Comparison of ENCODE assay signal across 8 cellular contexts in genomic region chr20:37042986-37043972, GRCh38. TPM values are rescaled to one million over a fixed set of nuclear protein-coding genes. Genes with fewer than 3 reads are reported as not detected.
DNase-seq lines count a peak whose midpoint lies in the region; ATAC-seq and TF ChIP-seq lines count a peak whose summit lies in the region.

No MANE protein-coding gene starts in this region.

- H3K27me3 ChIP-seq in GM06990 (replicated peaks; ENCODE audit: control insufficient read depth, insufficient read depth, low read length) = no peaks in the 10 kb centered on the region

- peak overlapping the region; percentile 66 to 85 for H3K27ac Mint-ChIP-seq in activated naive CD4-positive, alpha-beta T cell treated with anti-CD3 and anti-CD28 coated beads, Interleukin-2, amount 50 U/mL, for 72 hours
- no peak overlapping the region for H3K27ac Mint-ChIP-seq in endothelial cell (ENCODE audit: unreplicated experiment)

- no peaks in the 10 kb centered on the region for H3K4me1 Mint-ChIP-seq in endothelial cell (ENCODE audit: unreplicated experiment)

- intact Hi-C loops in Right ventricle myocardium superior (cut with DNase I) = no loop called here

- TF ChIP-seq CTCF in GM06990 (IDR thresholded peaks at IDR 0.05; ENCODE audit: insufficient read depth, low read length, poor library complexity, severe bottlenecking) (no peak), endothelial cell (IDR thresholded peaks at IDR 0.05; ENCODE audit: unreplicated experiment) (no peak)

- no peak overlapping the region for H3K4me3 Mint-ChIP-seq in endothelial cell (ENCODE audit: unreplicated experiment)

- peaks cover 7% of the 10 kb centered on the region for H3K36me3 ChIP-seq in GM06990 (ENCODE audit: control insufficient read depth, insufficient read depth, low read length)

- H3K27me3 Mint-ChIP-seq in endothelial cell (ENCODE audit: unreplicated experiment) = peaks cover 2% of the 10 kb centered on the region

- no peaks in the 10 kb centered on the region for H3K9me3 Mint-ChIP-seq in activated naive CD4-positive, alpha-beta T cell treated with anti-CD3 and anti-CD28 coated beads, Interleukin-2, amount 50 U/mL, for 72 hours
- no peaks in the 10 kb centered on the region for H3K9me3 Mint-ChIP-seq in endothelial cell (ENCODE audit: unreplicated experiment)

- DNase-seq in GM06990 (ENCODE audit: extremely low read depth, insufficient read length) = peak; percentile 73
- peak in 1 of 2 donors; percentile 62 for DNase-seq in activated naive CD4-positive, alpha-beta T cell treated with anti-CD3 and anti-CD28 coated beads, Interleukin-2, amount 50 U/mL, for 72 hours (ENCODE audit: low spot score in 2 of 2)
- DNase-seq in NCI-H748 treated with DMSO at 0.1 percent for 48 hours (lab: John Stamatoyannopoulos, UW) = no peak
- DNase-seq in endothelial cell (ENCODE audit: low spot score) = no peak
- DNase-seq in Right ventricle myocardium superior = no peak
- DNase-seq in HCEC 1CT = no peak

- ATAC-seq in GM21367 (IDR thresholded peaks at IDR 0.05; ENCODE audit: unreplicated experiment) (peak; percentile 56), HG03460 (IDR thresholded peaks at IDR 0.05; ENCODE audit: unreplicated experiment) (peak; percentile 60), Right ventricle myocardium superior (ENCODE audit: poor library complexity) (no peak)
- ATAC-seq in activated naive CD4-positive, alpha-beta T cell treated with anti-CD3 and anti-CD28 coated beads, Interleukin-2, amount 50 U/mL, for 72 hours = peak; percentile 86 to 87

- peaks cover 31 to 71% of the 10 kb centered on the region in 2 donors for H3K36me3 Mint-ChIP-seq in activated naive CD4-positive, alpha-beta T cell treated with anti-CD3 and anti-CD28 coated beads, Interleukin-2, amount 50 U/mL, for 72 hours
- H3K36me3 Mint-ChIP-seq in endothelial cell (ENCODE audit: low read depth, unreplicated experiment) = peaks cover 11% of the 10 kb centered on the region

- H3K4me3 ChIP-seq in GM06990 (replicated peaks; ENCODE audit: low read depth, low read length) = peak overlapping the region; percentile 45

RNA-seq across cellular contexts. Expression of gene RBL1, which starts 52.5 kb away (rescaled TPM):
- 10 to 100 TPM; 27.2 to 43.6 TPM for total RNA-seq in activated naive CD4-positive, alpha-beta T cell treated with anti-CD3 and anti-CD28 coated beads, Interleukin-2, amount 50 U/mL, for 72 hours
- 5.7 TPM for total RNA-seq in endothelial cell (ENCODE audit: unreplicated experiment)
- total RNA-seq in Right ventricle myocardium superior = 4.5 TPM
